In the genomic region with DNA sequence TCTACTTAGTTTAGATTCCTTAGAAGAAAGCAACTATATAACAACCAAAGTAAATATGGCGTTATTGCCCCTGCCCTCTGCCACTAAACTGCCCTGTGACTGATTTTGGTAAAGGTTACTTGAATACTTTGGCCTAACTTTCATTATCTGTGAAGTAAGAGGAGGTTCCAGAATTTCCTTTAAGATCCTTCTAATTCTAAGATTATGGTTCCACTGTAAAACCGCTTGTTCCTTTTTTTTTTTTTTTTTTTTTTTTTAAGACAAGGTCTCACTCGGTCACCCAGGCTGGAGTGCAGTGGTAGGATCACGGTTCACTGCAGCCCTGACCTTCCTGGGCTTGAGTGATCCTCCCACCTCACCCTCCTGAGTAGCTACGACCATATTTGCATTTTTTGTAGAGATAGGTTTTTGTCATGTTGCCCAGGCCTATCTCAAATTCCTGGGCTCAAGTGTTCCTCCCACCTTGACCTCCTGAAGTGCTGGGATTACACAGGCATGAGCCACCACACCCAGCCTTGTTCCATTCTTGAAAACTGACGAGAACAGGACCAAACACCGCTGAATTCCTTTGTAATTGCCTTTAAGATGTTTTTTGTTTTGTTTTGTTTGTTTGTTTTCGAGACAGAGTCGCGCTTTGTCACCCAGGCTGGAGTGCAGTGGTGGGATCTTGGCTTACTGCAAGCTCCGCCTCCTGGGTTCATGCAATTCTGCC, we compare ENCODE assay signal across 8 cellular contexts. TPM values are rescaled to one million over a fixed set of nuclear protein-coding genes. Genes with fewer than 3 reads are reported as not detected.
DNase-seq lines count a peak whose midpoint lies in the region; ATAC-seq and TF ChIP-seq lines count a peak whose summit lies in the region.

No MANE protein-coding gene starts in this region.

- no peaks in the 10 kb centered on the region for H3K27me3 Mint-ChIP-seq in activated T-helper 1 cell treated with anti-CD3 and anti-CD28 coated beads, Interleukin-12 subunit alpha, Interleukin-12 subunit beta, Interleukin-2, Interleukin-4 antibody, amounts not matched to agents 30 ng/mL and 10 ng/mL and 1 ng/mL, durations not matched to agents 14 hours and 24 hours and 36 hours (ENCODE audit: insufficient read depth)
- no peaks in the 10 kb centered on the region for H3K27me3 Mint-ChIP-seq in natural killer cell treated with Interleukin-12 subunit alpha and Interleukin-12 subunit beta and Interleukin-15 and Interleukin-18, amount 100 ng/mL, for 72 hours

- TF ChIP-seq CTCF in GM13977 (IDR thresholded peaks at IDR 0.05; ENCODE audit: extremely low read depth, insufficient read depth, missing control alignments), result no peak

- DNase-seq in NOMO-1 treated with DMSO at 0.1 percent for 48 hours (lab: John Stamatoyannopoulos, UW; ENCODE audit: unreplicated experiment), result peak; percentile 10
- DNase-seq in NOMO-1 treated with dmso at 0.1 percent for 144 hours (lab: John Stamatoyannopoulos, UW; ENCODE audit: unreplicated experiment), result no peak
- no peak for DNase-seq in activated T-helper 1 cell treated with anti-CD3 and anti-CD28 coated beads, Interleukin-12 subunit alpha, Interleukin-12 subunit beta, Interleukin-2, Interleukin-4 antibody, amounts not matched to agents 30 ng/mL and 10 ng/mL and 1 ng/mL, durations not matched to agents 14 hours and 24 hours and 36 hours (ENCODE audit: low spot score)
- DNase-seq in natural killer cell treated with Interleukin-12 subunit alpha and Interleukin-12 subunit beta and Interleukin-15 and Interleukin-18, amount 100 ng/mL, for 72 hours (ENCODE audit: low spot score), result no peak
- DNase-seq in GM13977 (ENCODE audit: low spot score), result no peak
- no peak for DNase-seq in epidermal melanocyte (ENCODE audit: insufficient read length, low spot score)
- DNase-seq in NCI-H1417 (lab: John Stamatoyannopoulos, UW), result no peak

- ATAC-seq in HG03097 (IDR thresholded peaks at IDR 0.05; ENCODE audit: low FRiP score, unreplicated experiment), result peak; percentile 46
- no peak for ATAC-seq in natural killer cell treated with Interleukin-12 subunit alpha and Interleukin-12 subunit beta and Interleukin-15 and Interleukin-18, amount 100 ng/mL, for 72 hours

- H3K27ac Mint-ChIP-seq in activated T-helper 1 cell treated with anti-CD3 and anti-CD28 coated beads, Interleukin-12 subunit alpha, Interleukin-12 subunit beta, Interleukin-2, Interleukin-4 antibody, amounts not matched to agents 30 ng/mL and 10 ng/mL and 1 ng/mL, durations not matched to agents 14 hours and 24 hours and 36 hours, result peak overlapping the region; percentile 73
- H3K27ac Mint-ChIP-seq in natural killer cell treated with Interleukin-12 subunit alpha and Interleukin-12 subunit beta and Interleukin-15 and Interleukin-18, amount 100 ng/mL, for 72 hours, result peak overlapping the region; percentile 60 to 75

- H3K9me3 Mint-ChIP-seq in activated T-helper 1 cell treated with anti-CD3 and anti-CD28 coated beads, Interleukin-12 subunit alpha, Interleukin-12 subunit beta, Interleukin-2, Interleukin-4 antibody, amounts not matched to agents 30 ng/mL and 10 ng/mL and 1 ng/mL, durations not matched to agents 14 hours and 24 hours and 36 hours, result no peaks in the 10 kb centered on the region
- H3K9me3 Mint-ChIP-seq in natural killer cell treated with Interleukin-12 subunit alpha and Interleukin-12 subunit beta and Interleukin-15 and Interleukin-18, amount 100 ng/mL, for 72 hours, result no peaks in the 10 kb centered on the region

- H3K4me3 Mint-ChIP-seq in activated T-helper 1 cell treated with anti-CD3 and anti-CD28 coated beads, Interleukin-12 subunit alpha, Interleukin-12 subunit beta, Interleukin-2, Interleukin-4 antibody, amounts not matched to agents 30 ng/mL and 10 ng/mL and 1 ng/mL, durations not matched to agents 14 hours and 24 hours and 36 hours, result peak overlapping the region; percentile 42
- no peak overlapping the region for H3K4me3 Mint-ChIP-seq in natural killer cell treated with Interleukin-12 subunit alpha and Interleukin-12 subunit beta and Interleukin-15 and Interleukin-18, amount 100 ng/mL, for 72 hours

- in situ Hi-C loops in GM13977 (cut with MboI; ENCODE audit: low pct_unique_long_range_greater_than_20kb, low sequenced_read_pairs, unreplicated experiment), result loop anchor here (10.0 kb wide), 2 partner anchors 276 to 496 kb away; a partner anchor contains a TSS

- peaks cover 37% of the 10 kb centered on the region for H3K4me1 Mint-ChIP-seq in activated T-helper 1 cell treated with anti-CD3 and anti-CD28 coated beads, Interleukin-12 subunit alpha, Interleukin-12 subunit beta, Interleukin-2, Interleukin-4 antibody, amounts not matched to agents 30 ng/mL and 10 ng/mL and 1 ng/mL, durations not matched to agents 14 hours and 24 hours and 36 hours (ENCODE audit: low read depth)
- H3K4me1 Mint-ChIP-seq in natural killer cell treated with Interleukin-12 subunit alpha and Interleukin-12 subunit beta and Interleukin-15 and Interleukin-18, amount 100 ng/mL, for 72 hours (ENCODE audit: low read depth in 2 of 2), result peaks cover 38% of the 10 kb centered on the region in 2 donors

- peaks cover 26% of the 10 kb centered on the region for H3K36me3 Mint-ChIP-seq in activated T-helper 1 cell treated with anti-CD3 and anti-CD28 coated beads, Interleukin-12 subunit alpha, Interleukin-12 subunit beta, Interleukin-2, Interleukin-4 antibody, amounts not matched to agents 30 ng/mL and 10 ng/mL and 1 ng/mL, durations not matched to agents 14 hours and 24 hours and 36 hours (ENCODE audit: low read depth)
- peaks cover 13% of the 10 kb centered on the region for H3K36me3 Mint-ChIP-seq in natural killer cell treated with Interleukin-12 subunit alpha and Interleukin-12 subunit beta and Interleukin-15 and Interleukin-18, amount 100 ng/mL, for 72 hours

- intact Hi-C loops in activated T-helper 1 cell treated with anti-CD3 and anti-CD28 coated beads, Interleukin-12 subunit alpha, Interleukin-12 subunit beta, Interleukin-2, Interleukin-4 antibody, amounts not matched to agents 30 ng/mL and 10 ng/mL and 1 ng/mL, durations not matched to agents 14 hours and 24 hours and 36 hours (cut with micrococcal nuclease), result loop anchor here (10.0 kb wide), 2 partner anchors 126 to 606 kb away; a partner anchor contains a TSS

RNA-seq across cellular contexts. Expression of a gene that starts 7.0 kb away (rescaled TPM):
- 129 and 131 TPM in 2 replicates for total RNA-seq in activated T-helper 1 cell treated with anti-CD3 and anti-CD28 coated beads, Interleukin-12 subunit alpha, Interleukin-12 subunit beta, Interleukin-2, Interleukin-4 antibody, amounts not matched to agents 30 ng/mL and 10 ng/mL and 1 ng/mL, durations not matched to agents 14 hours and 24 hours and 36 hours
- 100 to 1,000 TPM in 1 of 2 donors, 10 to 100 TPM in 1; 84.4 to 150 TPM for total RNA-seq in natural killer cell treated with Interleukin-12 subunit alpha and Interleukin-12 subunit beta and Interleukin-15 and Interleukin-18, amount 100 ng/mL, for 72 hours
